In genomic region chr3:94440767-94441493, GRCh38 we compare ENCODE assay signal across 15 cellular contexts.
A peak's percentile ranks its signal among the peaks of the same experiment; 100 is the strongest.
DNase-seq lines count a peak whose midpoint lies in the region; FAIRE-seq and TF ChIP-seq lines count a peak whose summit lies in the region.
"Had no signal": no experiment of that assay in that cellular context is flagged by ENCODE, and none has a peak within 500 bp of the region (broad histone marks: within the 10 kb centered on the region; RNA-seq: fewer than 3 reads in every experiment).

No MANE protein-coding gene starts in this region.

- H3K4me1 ChIP-seq in ACC112 (ENCODE audit: control insufficient read depth, insufficient read depth, low read length, unreplicated experiment) = peaks cover 23% of the 10 kb centered on the region
- H3K4me1 ChIP-seq in mammary epithelial cell (ENCODE audit: insufficient read depth, low read length) = peaks cover 12% of the 10 kb centered on the region
- H3K4me1 ChIP-seq in keratinocyte (ENCODE audit: control insufficient read depth, extremely low read depth, insufficient read depth, low read length) = peaks cover 15% of the 10 kb centered on the region
- no peaks in the 10 kb centered on the region for H3K4me1 ChIP-seq in Karpas-422 (ENCODE audit: low read length)
- H3K4me1 ChIP-seq in suprapubic skin = no peaks in the 10 kb centered on the region
- H3K4me1 ChIP-seq: vagina had no signal

- H3K79me2 ChIP-seq in ACC112 (ENCODE audit: control insufficient read depth, insufficient read depth, low read length, unreplicated experiment) = no peaks in the 10 kb centered on the region
- no peaks in the 10 kb centered on the region for H3K79me2 ChIP-seq in mammary epithelial cell (ENCODE audit: insufficient read depth, low read length)
- no peaks in the 10 kb centered on the region for H3K79me2 ChIP-seq in keratinocyte (ENCODE audit: control insufficient read depth, insufficient read depth, low read length)
- no peaks in the 10 kb centered on the region for H3K79me2 ChIP-seq in Karpas-422 (ENCODE audit: low read length)

- dilution Hi-C loops in mammary epithelial cell (cut with HindIII; ENCODE audit: low sequenced_read_pairs) = no loop called here
- dilution Hi-C loops in keratinocyte (cut with MboI; ENCODE audit: extremely low pct_ligation_motif_present, low sequenced_read_pairs) = no loop called here

- H4K20me1 ChIP-seq in mammary epithelial cell (ENCODE audit: insufficient read depth, low read length) = no peaks in the 10 kb centered on the region
- no peaks in the 10 kb centered on the region for H4K20me1 ChIP-seq in keratinocyte (ENCODE audit: control insufficient read depth, extremely low read depth, insufficient read depth, low read length)
- no peaks in the 10 kb centered on the region for H4K20me1 ChIP-seq in Karpas-422 (ENCODE audit: insufficient read depth, low read depth, low read length)

- in situ Hi-C loops in mammary epithelial cell (cut with MboI; ENCODE audit: low sequenced_read_pairs in 2 of 2) = no loop called here

- H3K9ac ChIP-seq in mammary epithelial cell (ENCODE audit: insufficient read depth, low read length) (no peak overlapping the region), keratinocyte (ENCODE audit: control insufficient read depth, extremely low read depth, insufficient read depth, low read length) (no peak overlapping the region), Karpas-422 (ENCODE audit: low read length) (no peak overlapping the region)

- CTCF ChIA-PET in mammary epithelial cell (lab: Charles Lee; ENCODE audit: low non-redundant PET) = no interaction called here

- H3K4me2 ChIP-seq in mammary epithelial cell (ENCODE audit: insufficient read depth, low read depth, low read length) = peak overlapping the region; percentile 71
- peak overlapping the region; percentile 30 for H3K4me2 ChIP-seq in keratinocyte (ENCODE audit: control insufficient read depth, extremely low read depth, insufficient read depth, low read depth, low read length)
- no peak overlapping the region for H3K4me2 ChIP-seq in Karpas-422 (ENCODE audit: low read depth, low read length, poor library complexity, severe bottlenecking)

- H3K4me3 ChIP-seq in ACC112 (ENCODE audit: low read depth, low read length) (peak overlapping the region; percentile 34), mammary epithelial cell (replicated peaks in 1 of 3; ENCODE audit: insufficient read depth in 1 of 3, low read depth in 2 of 3, low read length in 3 of 3) (no peak overlapping the region), keratinocyte (ENCODE audit: control insufficient read depth in 2 of 3, extremely low read depth in 1 of 3, insufficient read depth in 2 of 3, low read depth in 1 of 3, low read length in 3 of 3) (no peak overlapping the region), Karpas-422 (ENCODE audit: low read length) (no peak overlapping the region), suprapubic skin (no peak overlapping the region), coronary artery (no peak overlapping the region)
- H3K4me3 ChIP-seq: vagina had no signal

- H3K27me3 ChIP-seq in ACC112 (ENCODE audit: insufficient read depth, low read length) (no peaks in the 10 kb centered on the region), mammary epithelial cell (ENCODE audit: insufficient read depth, low read length) (no peaks in the 10 kb centered on the region), keratinocyte (ENCODE audit: control insufficient read depth, extremely low read depth, insufficient read depth, low read length) (no peaks in the 10 kb centered on the region), Karpas-422 (ENCODE audit: low read length) (no peaks in the 10 kb centered on the region), suprapubic skin (no peaks in the 10 kb centered on the region)
- H3K27me3 ChIP-seq: vagina had no signal

- DNase-seq in HT-29 (ENCODE audit: low spot score) (peak; percentile 40), mammary epithelial cell (peak; percentile 51), keratinocyte (ENCODE audit: low read depth, low spot score) (no peak), Karpas-422 (no peak), suprapubic skin (ENCODE audit: low spot score in 2 of 2) (no peak), MV-4-11 (lab: John Stamatoyannopoulos, UW) (no peak), coronary artery (ENCODE audit: low spot score) (no peak)
- DNase-seq: NCI-H1105; NCI-H524; SIG-M5; stimulated activated CD4-positive, alpha-beta T cell treated with anti-CD3 and anti-CD28 coated beads, Interleukin-12 subunit alpha, Interleukin-12 subunit beta, amount 100 ng/mL, for 4 hours had no signal

- H3K9me3 ChIP-seq in mammary epithelial cell (replicated peaks; ENCODE audit: insufficient read depth, low read length) (no peaks in the 10 kb centered on the region), keratinocyte (ENCODE audit: control insufficient read depth, low read depth, low read length) (no peaks in the 10 kb centered on the region), Karpas-422 (ENCODE audit: low read length) (no peaks in the 10 kb centered on the region), suprapubic skin (no peaks in the 10 kb centered on the region)
- H3K9me3 ChIP-seq: vagina had no signal

- WGBS in mammary epithelial cell (ENCODE audit: low coverage, missing lambda C conversion rate) = 41% methylated on average over 3 of the region's 3 CpGs
- WGBS in suprapubic skin = 53% methylated on average over 3 of the region's 3 CpGs

- H3K27ac ChIP-seq in ACC112 (ENCODE audit: low read depth, low read length) (peak overlapping the region; percentile 79), mammary epithelial cell (ENCODE audit: insufficient read depth, low read depth, low read length) (peak overlapping the region; percentile 49), keratinocyte (ENCODE audit: control insufficient read depth, insufficient read depth, low read length) (peak overlapping the region; percentile 42), Karpas-422 (ENCODE audit: low read length) (no peak overlapping the region), suprapubic skin (no peak overlapping the region), coronary artery (no peak overlapping the region)
- H3K27ac ChIP-seq: vagina, VCaP had no signal

- peak; percentile 84 for FAIRE-seq in keratinocyte (lab: Jason Lieb, UNC)
- FAIRE-seq: islet of Langerhans had no signal

- no peak for TF ChIP-seq POLR2A in suprapubic skin (IDR thresholded peaks at IDR 0.05)

- peak overlapping the region; percentile 57 for H2AFZ ChIP-seq in ACC112 (ENCODE audit: low read length, unreplicated experiment)
- peak overlapping the region; percentile 22 for H2AFZ ChIP-seq in mammary epithelial cell (ENCODE audit: low read depth, low read length)
- H2AFZ ChIP-seq in keratinocyte (ENCODE audit: control insufficient read depth, low read length) = no peak overlapping the region
- H2AFZ ChIP-seq in Karpas-422 (ENCODE audit: low read length) = no peak overlapping the region

- intact Hi-C loops in mammary epithelial cell (cut with micrococcal nuclease) = no loop called here

- TF ChIP-seq CTCF in mammary epithelial cell (conservative IDR thresholded peaks at IDR 0.05 in 1 of 2, IDR thresholded peaks at IDR 0.05 in 1 of 2; ENCODE audit: extremely low read depth in 1 of 2, insufficient read depth in 1 of 2, low read depth in 1 of 2, low read length in 2 of 2) = no peak
- TF ChIP-seq CTCF in keratinocyte (optimal IDR thresholded peaks at IDR 0.05 in 1 of 3, IDR thresholded peaks at IDR 0.05 in 1 of 3, conservative IDR thresholded peaks at IDR 0.05 in 1 of 3; ENCODE audit: extremely low read depth in 1 of 3, insufficient read depth in 2 of 3, low read length in 3 of 3) = no peak
- TF ChIP-seq CTCF in suprapubic skin (IDR thresholded peaks at IDR 0.05) = no peak
- TF ChIP-seq CTCF in coronary artery (IDR thresholded peaks at IDR 0.05) = no peak

- BruUV-seq in mammary epithelial cell (replicated peaks; lab: Mats Ljungman, UMichigan) = TSS peak; percentile 100

- TF ChIP-seq EP300 in suprapubic skin (IDR thresholded peaks at IDR 0.05) = no peak

- no peaks in the 10 kb centered on the region for H3K9me2 ChIP-seq in Karpas-422 (replicated peaks; ENCODE audit: insufficient read depth, low read length)

- no peaks in the 10 kb centered on the region for H3K9me1 ChIP-seq in keratinocyte (ENCODE audit: control insufficient read depth, extremely low read depth, insufficient read depth, low read length)

- H3K36me3 ChIP-seq in ACC112 (ENCODE audit: insufficient read depth, low read length) (no peaks in the 10 kb centered on the region), mammary epithelial cell (ENCODE audit: insufficient read depth, low read length) (no peaks in the 10 kb centered on the region), keratinocyte (ENCODE audit: control insufficient read depth in 2 of 2, extremely low read depth in 1 of 2, insufficient read depth in 2 of 2, low read length in 2 of 2) (no peaks in the 10 kb centered on the region), Karpas-422 (ENCODE audit: insufficient read depth, low read length) (no peaks in the 10 kb centered on the region), suprapubic skin (no peaks in the 10 kb centered on the region)
- H3K36me3 ChIP-seq: vagina had no signal

Comparison
In these comparisons a context has a peak if more than half of its experiments do, and no peak if none do; other contexts are left out.
1. H2AFZ ChIP-seq: peak in ACC112 (single experiment) and mammary epithelial cell (single experiment); none in keratinocyte (single experiment) and Karpas-422 (single experiment).
2. H3K27ac ChIP-seq: peak in ACC112 (single experiment), mammary epithelial cell (single experiment) and keratinocyte (single experiment); none in Karpas-422 (single experiment), suprapubic skin (single experiment) and coronary artery (0 of 2).
3. DNase-seq: peak in HT-29 (single experiment) and mammary epithelial cell (single experiment); none in keratinocyte (single experiment), Karpas-422 (single experiment), suprapubic skin (0 of 2), MV-4-11 (single experiment) and coronary artery (single experiment).